Comparison of ENCODE assay signal across 9 cellular contexts in the genomic region with DNA sequence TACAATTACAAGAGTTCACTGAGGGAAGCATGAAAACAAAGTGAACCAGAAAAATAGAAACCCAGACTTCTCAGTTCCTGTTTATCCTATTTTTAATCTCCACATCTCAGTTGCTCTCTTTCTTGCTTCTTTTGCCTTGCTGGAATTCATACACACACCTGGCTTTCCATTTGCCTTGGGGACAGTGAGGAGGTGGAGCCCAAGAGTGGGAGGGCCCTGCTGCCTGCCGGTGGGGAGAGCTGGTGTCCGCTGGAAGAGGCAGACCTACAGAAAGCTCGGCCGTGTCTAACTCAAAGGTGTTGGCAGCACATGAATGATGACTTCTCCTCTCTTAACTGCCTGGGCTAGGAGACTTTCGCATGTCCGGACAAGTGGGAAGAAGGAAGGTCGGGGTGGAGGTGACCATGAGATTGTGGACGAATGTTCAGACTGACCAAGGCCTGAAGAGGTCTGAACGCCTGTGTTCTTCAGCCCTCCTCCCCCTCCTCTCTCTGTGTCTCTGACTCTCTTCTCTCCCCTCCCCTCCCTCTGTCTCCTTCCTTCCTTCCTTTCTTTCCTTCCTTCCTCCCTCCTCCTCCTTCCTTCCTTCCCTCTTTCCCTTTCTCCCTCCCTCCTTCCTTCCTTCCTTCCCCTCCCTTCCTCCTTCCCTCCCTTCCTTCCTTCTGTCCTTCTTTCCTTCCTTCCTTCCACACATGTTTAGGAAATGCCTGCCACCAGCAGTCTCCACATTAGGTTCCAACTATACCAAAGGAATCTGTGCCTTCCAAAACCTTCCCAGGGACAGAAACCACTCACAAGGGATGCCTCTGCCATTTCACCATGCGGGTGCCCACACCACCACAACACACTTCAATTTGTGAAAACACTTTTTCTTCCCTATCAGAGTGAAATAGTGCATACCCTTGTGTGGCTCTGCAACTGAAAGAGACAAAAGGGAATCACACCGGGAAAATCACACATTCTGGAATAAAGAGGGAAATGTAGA.
DNase-seq lines count a peak whose midpoint lies in the region; ATAC-seq and TF ChIP-seq lines count a peak whose summit lies in the region.
"Had no signal": no experiment of that assay in that cellular context is flagged by ENCODE, and none has a peak within 500 bp of the region (broad histone marks: within the 10 kb centered on the region; RNA-seq: fewer than 3 reads in every experiment).

No MANE protein-coding gene starts in this region.

- no peaks in the 10 kb centered on the region for H3K79me2 ChIP-seq in OCI-LY1 (ENCODE audit: insufficient read depth, low read length)

- POLR2A ChIA-PET in CD8-positive, alpha-beta memory T cell (lab: Charles Lee), result interaction anchor here (0.7 kb wide), 1 partner anchor 230 kb away, joined by 3 read pairs; no protein-coding TSS in a partner anchor

- no peaks in the 10 kb centered on the region for H3K9me3 ChIP-seq in OCI-LY1 (ENCODE audit: low read length)
- no peaks in the 10 kb centered on the region for H3K9me3 ChIP-seq in CD8-positive, alpha-beta memory T cell (ENCODE audit: low read length)

- H3K27ac Mint-ChIP-seq in stimulated activated naive B cell treated with anti-CD40 and anti-IgM and Interleukin-4, amounts not matched to agents 10 μg/mL and 1 μg/mL and 100 μg/mL, for 72 hours, result peak overlapping the region; percentile 86
- peak overlapping the region in 1 of 8 donors; percentile 21 for H3K27ac Mint-ChIP-seq in CD8-positive, alpha-beta memory T cell
- H3K27ac Mint-ChIP-seq: stimulated activated effector memory CD8-positive, alpha-beta T cell treated with anti-CD3 and anti-CD28 coated beads, Interleukin-12 subunit alpha, Interleukin-12 subunit beta, amount 100 ng/mL, for 72 hours had no signal

- H3K4me1 ChIP-seq in OCI-LY1 (ENCODE audit: insufficient read depth, low read length, severe bottlenecking), result peaks cover 43% of the 10 kb centered on the region
- H3K4me1 ChIP-seq in CD8-positive, alpha-beta memory T cell (ENCODE audit: insufficient read depth, low read length), result peaks cover 10% of the 10 kb centered on the region

- ATAC-seq in stimulated activated naive B cell treated with anti-CD40 and anti-IgM and Interleukin-4, amounts not matched to agents 10 μg/mL and 1 μg/mL and 100 μg/mL, for 72 hours (replicated peaks), result peak; percentile 59 to 65
- ATAC-seq: stimulated activated effector memory CD8-positive, alpha-beta T cell treated with anti-CD3 and anti-CD28 coated beads, Interleukin-12 subunit alpha, Interleukin-12 subunit beta, amount 100 ng/mL, for 72 hours had no signal

- TF ChIP-seq CTCF in OCI-LY1 (IDR thresholded peaks at IDR 0.05; ENCODE audit: low read length), result no peak

- H3K9me3 Mint-ChIP-seq in stimulated activated naive B cell treated with anti-CD40 and anti-IgM and Interleukin-4, amounts not matched to agents 10 μg/mL and 1 μg/mL and 100 μg/mL, for 72 hours, result peaks cover 5 to 8% of the 10 kb centered on the region in 2 donors
- H3K9me3 Mint-ChIP-seq in CD8-positive, alpha-beta memory T cell, result peaks cover 4 to 18% (median 11%) of the 10 kb centered on the region in 5 donors

- H3F3A ChIP-seq in OCI-LY1 (ENCODE audit: insufficient read depth, low read length), result no peaks in the 10 kb centered on the region

- H3K4me2 ChIP-seq in OCI-LY1 (ENCODE audit: low read length), result peak overlapping the region; percentile 47

- DNase-seq in SKM-1 treated with dmso at 0.1 percent for 144 hours (lab: John Stamatoyannopoulos, UW; ENCODE audit: unreplicated experiment), result peak; percentile 2
- DNase-seq in SKM-1 (lab: John Stamatoyannopoulos, UW; ENCODE audit: unreplicated experiment), result no peak
- DNase-seq in globus pallidus (ENCODE audit: low spot score), result peak; percentile 24
- DNase-seq in stimulated activated naive B cell treated with anti-CD40 and anti-IgM and Interleukin-4, amounts not matched to agents 10 μg/mL and 1 μg/mL and 100 μg/mL, for 72 hours, result peak; percentile 24
- no peak for DNase-seq in HuH-7 (ENCODE audit: low spot score)
- DNase-seq in RKO (ENCODE audit: low spot score), result no peak
- no peak for DNase-seq in CD8-positive, alpha-beta memory T cell

- CTCF ChIA-PET in CD8-positive, alpha-beta memory T cell (lab: Charles Lee), result interaction anchor here (1.3 kb wide), 1 partner anchor 9 kb away, joined by 4 read pairs; no protein-coding TSS in a partner anchor

- H3K36me3 ChIP-seq in OCI-LY1 (ENCODE audit: insufficient read depth, low read length), result no peaks in the 10 kb centered on the region
- H3K36me3 ChIP-seq in CD8-positive, alpha-beta memory T cell (ENCODE audit: insufficient read depth, low read length), result no peaks in the 10 kb centered on the region

- peaks cover 0 to 9% of the 10 kb centered on the region in 2 donors for H3K36me3 Mint-ChIP-seq in stimulated activated naive B cell treated with anti-CD40 and anti-IgM and Interleukin-4, amounts not matched to agents 10 μg/mL and 1 μg/mL and 100 μg/mL, for 72 hours
- peaks cover 0 to 4% (median 0%) of the 10 kb centered on the region in 3 donors for H3K36me3 Mint-ChIP-seq in CD8-positive, alpha-beta memory T cell
- H3K36me3 Mint-ChIP-seq: stimulated activated effector memory CD8-positive, alpha-beta T cell treated with anti-CD3 and anti-CD28 coated beads, Interleukin-12 subunit alpha, Interleukin-12 subunit beta, amount 100 ng/mL, for 72 hours had no signal

- H3K27me3 ChIP-seq in OCI-LY1 (ENCODE audit: insufficient read depth, low read length), result no peaks in the 10 kb centered on the region
- no peaks in the 10 kb centered on the region for H3K27me3 ChIP-seq in CD8-positive, alpha-beta memory T cell (ENCODE audit: insufficient read depth, low read length, poor library complexity, severe bottlenecking)

- H3K9ac ChIP-seq in OCI-LY1 (ENCODE audit: low read length), result peak overlapping the region; percentile 60

- peak overlapping the region; percentile 90 for H3K27ac ChIP-seq in OCI-LY1 (ENCODE audit: low read depth, low read length, poor library complexity, severe bottlenecking)
- no peak overlapping the region for H3K27ac ChIP-seq in CD8-positive, alpha-beta memory T cell (ENCODE audit: low read depth, low read length)

- no peaks in the 10 kb centered on the region for H3K27me3 Mint-ChIP-seq in stimulated activated naive B cell treated with anti-CD40 and anti-IgM and Interleukin-4, amounts not matched to agents 10 μg/mL and 1 μg/mL and 100 μg/mL, for 72 hours
- H3K27me3 Mint-ChIP-seq in CD8-positive, alpha-beta memory T cell, result peaks cover 13 to 50% of the 10 kb centered on the region in 2 donors

- no peaks in the 10 kb centered on the region for H4K20me1 ChIP-seq in OCI-LY1 (ENCODE audit: insufficient read depth, low read length)

- peak overlapping the region; percentile 74 to 77 for H3K4me3 Mint-ChIP-seq in stimulated activated naive B cell treated with anti-CD40 and anti-IgM and Interleukin-4, amounts not matched to agents 10 μg/mL and 1 μg/mL and 100 μg/mL, for 72 hours
- peak overlapping the region in 2 of 7 donors; percentile 18 to 42 for H3K4me3 Mint-ChIP-seq in CD8-positive, alpha-beta memory T cell

- H3K4me1 Mint-ChIP-seq in stimulated activated naive B cell treated with anti-CD40 and anti-IgM and Interleukin-4, amounts not matched to agents 10 μg/mL and 1 μg/mL and 100 μg/mL, for 72 hours, result peaks cover 23 to 58% of the 10 kb centered on the region in 2 donors
- peaks cover 5 to 20% (median 16%) of the 10 kb centered on the region in 3 donors for H3K4me1 Mint-ChIP-seq in CD8-positive, alpha-beta memory T cell

- H3K4me3 ChIP-seq in OCI-LY1 (ENCODE audit: low read depth, low read length, poor library complexity, severe bottlenecking), result peak overlapping the region; percentile 30
- no peak overlapping the region for H3K4me3 ChIP-seq in CD8-positive, alpha-beta memory T cell (ENCODE audit: low read length)

- no peaks in the 10 kb centered on the region for H3K9me2 ChIP-seq in OCI-LY1 (ENCODE audit: low read depth, low read length)

- H2AFZ ChIP-seq in OCI-LY1 (ENCODE audit: low read length), result no peak overlapping the region

Comparison
In these comparisons a context has a peak if more than half of its experiments do, and no peak if none do; other contexts are left out.
1. DNase-seq: peak in SKM-1 treated with dmso at 0.1 percent for 144 hours (single experiment), globus pallidus (single experiment) and stimulated activated naive B cell treated with anti-CD40 and anti-IgM and Interleukin-4, amounts not matched to agents 10 μg/mL and 1 μg/mL and 100 μg/mL, for 72 hours (single experiment); none in SKM-1 (single experiment), HuH-7 (single experiment), RKO (single experiment) and CD8-positive, alpha-beta memory T cell (0 of 5).